In the genomic region with DNA sequence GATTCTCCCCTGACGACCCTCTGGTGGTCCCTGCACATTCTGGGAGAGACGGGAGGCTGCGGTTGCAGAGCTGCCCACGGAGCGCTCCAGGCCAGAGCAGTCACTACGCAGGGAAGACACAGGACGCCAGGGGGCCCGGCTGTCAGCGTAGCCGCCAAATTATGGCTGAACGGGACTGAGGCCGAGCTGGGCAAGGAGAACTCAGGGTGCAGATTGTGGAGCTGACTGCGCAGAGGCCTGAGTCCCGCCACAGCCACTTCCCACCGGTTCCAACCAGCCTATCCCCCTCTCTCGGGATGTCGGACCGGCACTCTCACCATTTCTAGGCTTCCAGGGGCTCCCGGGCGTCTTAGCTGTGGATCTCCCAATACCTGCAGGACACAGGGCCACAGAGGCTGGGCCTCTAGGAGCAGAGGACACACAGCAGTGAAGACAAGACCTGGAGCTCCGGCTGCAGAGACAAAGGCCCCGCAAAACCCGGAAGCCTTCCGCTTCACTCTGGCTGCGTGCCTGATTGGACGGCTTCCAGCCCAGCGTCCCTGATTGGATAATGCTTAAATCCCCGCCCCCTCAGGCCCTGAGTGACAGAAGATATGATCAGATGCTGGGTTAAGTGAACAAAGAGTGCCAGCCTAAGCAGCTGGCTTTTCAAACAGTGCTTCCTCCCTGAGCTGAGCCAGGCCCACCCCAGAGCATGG, we compare ENCODE assay signal across 8 cellular contexts. TPM values are rescaled to one million over a fixed set of nuclear protein-coding genes. Genes with fewer than 3 reads are reported as not detected.
A peak's percentile ranks its signal among the peaks of the same experiment; 100 is the strongest.
DNase-seq lines count a peak whose midpoint lies in the region; ATAC-seq and TF ChIP-seq lines count a peak whose summit lies in the region.

Gene ZNF737 (minus strand): TSS at position 461 of the 698 bp plus-strand sequence. CDS start 141 bp downstream, at position 320.

- peak; percentile 82 for DNase-seq in GDM1 (lab: John Stamatoyannopoulos, UW)
- peak; percentile 36 for DNase-seq in GOT3 (lab: John Stamatoyannopoulos, UW)
- DNase-seq in M059J (ENCODE audit: low read depth) = peak; percentile 55
- peak; percentile 38 to 99 (median 92) for DNase-seq in anterior cingulate cortex (lab: John Stamatoyannopoulos, UW)
- DNase-seq in right atrium auricular region (ENCODE audit: low spot score) = peak; percentile 98
- peak; percentile 95 to 97 for DNase-seq in psoas muscle

- H3K27ac Mint-ChIP-seq in T-helper 1 cell treated with Interleukin-12 subunit alpha and Interleukin-12 subunit beta and Interleukin-4 antibody, amounts not matched to agents 30 μg/mL and 1 μg/mL, for 36 hours = peak within 1 kb of the TSS; percentile 99

- H3K36me3 Mint-ChIP-seq in T-helper 1 cell treated with Interleukin-12 subunit alpha and Interleukin-12 subunit beta and Interleukin-4 antibody, amounts not matched to agents 30 μg/mL and 1 μg/mL, for 36 hours (ENCODE audit: low read depth) = peaks cover 29% of the 10 kb centered on the region

- peaks cover 0 to 4% of the 10 kb centered on the region in 2 donors for H3K9me3 ChIP-seq in right atrium auricular region
- peaks cover 8% of the 10 kb centered on the region for H3K9me3 ChIP-seq in psoas muscle

- H3K4me3 Mint-ChIP-seq in T-helper 1 cell treated with Interleukin-12 subunit alpha and Interleukin-12 subunit beta and Interleukin-4 antibody, amounts not matched to agents 30 μg/mL and 1 μg/mL, for 36 hours = peak within 1 kb of the TSS; percentile 99

- H3K36me3 ChIP-seq in right atrium auricular region (peaks cover 7% of the 10 kb centered on the region), psoas muscle (ENCODE audit: insufficient read depth in 1 of 2, low read depth in 1 of 2) (no peaks in the 10 kb centered on the region), urinary bladder (ENCODE audit: insufficient read depth) (no peaks in the 10 kb centered on the region)

- H3K4me1 ChIP-seq in right atrium auricular region (peaks cover 0 to 13% of the 10 kb centered on the region in 2 donors), psoas muscle (peaks cover 8% of the 10 kb centered on the region), urinary bladder (ENCODE audit: insufficient read depth) (no peaks in the 10 kb centered on the region)

- peaks cover 10% of the 10 kb centered on the region for H3K4me1 Mint-ChIP-seq in T-helper 1 cell treated with Interleukin-12 subunit alpha and Interleukin-12 subunit beta and Interleukin-4 antibody, amounts not matched to agents 30 μg/mL and 1 μg/mL, for 36 hours (ENCODE audit: low read depth)

- no peaks in the 10 kb centered on the region for H3K27me3 Mint-ChIP-seq in T-helper 1 cell treated with Interleukin-12 subunit alpha and Interleukin-12 subunit beta and Interleukin-4 antibody, amounts not matched to agents 30 μg/mL and 1 μg/mL, for 36 hours (ENCODE audit: low read depth)

- H3K9me3 Mint-ChIP-seq in T-helper 1 cell treated with Interleukin-12 subunit alpha and Interleukin-12 subunit beta and Interleukin-4 antibody, amounts not matched to agents 30 μg/mL and 1 μg/mL, for 36 hours = peaks cover 58% of the 10 kb centered on the region

- TF ChIP-seq CTCF in right atrium auricular region (IDR thresholded peaks at IDR 0.05) (peak in 1 of 2 donors; percentile 48), psoas muscle (IDR thresholded peaks at IDR 0.05) (peak; percentile 46)

- H3K27ac ChIP-seq in right atrium auricular region = peak within 1 kb of the TSS; percentile 80 to 91
- peak within 1 kb of the TSS; percentile 72 for H3K27ac ChIP-seq in psoas muscle
- H3K27ac ChIP-seq in urinary bladder (ENCODE audit: low read depth) = peak within 1 kb of the TSS; percentile 89

- 0% methylated on average over 28 of the region's 28 CpGs for WGBS in psoas muscle, 3 donors
- WGBS in urinary bladder = under 1% methylated on average over 28 of the region's 28 CpGs

- H3K4me3 ChIP-seq in right atrium auricular region = peak within 1 kb of the TSS; percentile 69 to 79
- H3K4me3 ChIP-seq in psoas muscle = peak within 1 kb of the TSS; percentile 92
- peak within 1 kb of the TSS; percentile 64 for H3K4me3 ChIP-seq in urinary bladder (ENCODE audit: low read depth, low read length)

- H3K27me3 ChIP-seq in right atrium auricular region (no peaks in the 10 kb centered on the region), psoas muscle (ENCODE audit: insufficient read depth in 3 of 3, low read length in 2 of 3) (no peaks in the 10 kb centered on the region)

- intact Hi-C loops in psoas muscle (cut with DNase I) = loop anchor here in 1 of 2 donors (2.0 to 10.0 kb wide), 2 partner anchors 99 to 209 kb away; partner anchors contain the start of gene ZNF66

- ATAC-seq in psoas muscle = peak; percentile 96 to 99 (median 98)

RNA-seq across cellular contexts. Expression of gene ZNF737, which starts in this region (rescaled TPM):
- total RNA-seq in M059J (2014; rRNA removed; shearing (Covaris generic)) = 0.20 and 0.27 TPM in 2 replicates
- 10 to 100 TPM in 1 of 2 donors, 1 to 10 TPM in 1; 3.0 to 13.0 TPM for total RNA-seq in right atrium auricular region
- 1 to 10 TPM; 2.2 to 4.3 (median 2.8) TPM for total RNA-seq in psoas muscle
- 1 to 10 TPM in 1 of 3 donors, under 1 TPM in 2; 0.45 to 4.4 (median 0.96) TPM for polyA plus RNA-seq in psoas muscle
- 42.2 TPM for total RNA-seq in urinary bladder
- polyA plus RNA-seq in urinary bladder = 7.5 TPM

Comparison
In these comparisons a context has a peak if more than half of its experiments do, and no peak if none do; other contexts are left out.
1. Peak in every context shown above with its lines: DNase-seq, ATAC-seq, H3K4me3 ChIP-seq and H3K27ac ChIP-seq.
2. Peak in DNase-seq in M059J; RNA of the gene not detected or under 1 TPM.
3. DNase-seq: peak in every context shown above with its lines; median percentile 98 in right atrium auricular region; 96 in psoas muscle; 92 in anterior cingulate cortex; 82 in GDM1; 55 in M059J; 36 in GOT3.